In genomic region chr2:239758325-239758877, GRCh38 we compare ENCODE assay signal across 17 cellular contexts.
A peak's percentile ranks its signal among the peaks of the same experiment; 100 is the strongest.
DNase-seq lines count a peak whose midpoint lies in the region; FAIRE-seq and TF ChIP-seq lines count a peak whose summit lies in the region.
"Had no signal": no experiment of that assay in that cellular context is flagged by ENCODE, and none has a peak within 500 bp of the region (broad histone marks: within the 10 kb centered on the region; RNA-seq: fewer than 3 reads in every experiment).

No MANE protein-coding gene starts in this region.

- no peak overlapping the region for H2BK20ac ChIP-seq in H1 (ENCODE audit: low read length)

- no peak overlapping the region for H3K23ac ChIP-seq in H1 (ENCODE audit: insufficient read length)
- H3K23ac ChIP-seq in neuronal stem cell (ENCODE audit: low read depth, low read length, poor library complexity): no peak overlapping the region

- POLR2A ChIA-PET in H1 (lab: Charles Lee; ENCODE audit: partially characterized antibody): no interaction called here

- no peak for FAIRE-seq in H1 (lab: Jason Lieb, UNC)
- FAIRE-seq: GM12892 had no signal

- no peak overlapping the region for H2BK15ac ChIP-seq in H1 (ENCODE audit: low read length)
- H2BK15ac ChIP-seq in neuronal stem cell (ENCODE audit: low read length): no peak overlapping the region

- no peak overlapping the region for H3K56ac ChIP-seq in H1 (replicated peaks; ENCODE audit: insufficient read length, low read depth, low read length)

- TF ChIP-seq POLR2A in H1 (IDR thresholded peaks at IDR 0.05; ENCODE audit: control extremely low read depth in 1 of 2, low read depth in 2 of 2, low read length in 2 of 2): no peak

- H3K4ac ChIP-seq in H1 (replicated peaks; ENCODE audit: insufficient read length, low read depth, low read length) (no peak overlapping the region), neuronal stem cell (ENCODE audit: low read length) (no peak overlapping the region)

- H3K27ac ChIP-seq in GM23248: no peak overlapping the region
- H3K27ac ChIP-seq in H1 (ENCODE audit: low read depth, low read length): no peak overlapping the region
- no peak overlapping the region for H3K27ac ChIP-seq in neuronal stem cell (replicated peaks; ENCODE audit: low read length)
- H3K27ac ChIP-seq: body of pancreas, KMS-11 had no signal

- no peak overlapping the region for H3K9ac ChIP-seq in GM23248
- H3K9ac ChIP-seq in H1 (replicated peaks in 1 of 4; ENCODE audit: extremely low read depth in 1 of 4, low read depth in 3 of 4, low read length in 3 of 4): no peak overlapping the region
- H3K9ac ChIP-seq in neuronal stem cell (ENCODE audit: low read depth, low read length, poor library complexity): no peak overlapping the region
- H3K9ac ChIP-seq: KMS-11 had no signal

- H3K79me2 ChIP-seq in GM23248 (ENCODE audit: insufficient read depth): no peaks in the 10 kb centered on the region
- H3K79me2 ChIP-seq in H1 (ENCODE audit: control insufficient read depth in 1 of 2, insufficient read depth in 2 of 2, low read length in 2 of 2): no peaks in the 10 kb centered on the region

- H2BK5ac ChIP-seq in H1 (ENCODE audit: low read depth, low read length) (no peak overlapping the region), neuronal stem cell (ENCODE audit: low read length) (no peak overlapping the region)

- no peaks in the 10 kb centered on the region for H3K9me3 ChIP-seq in GM23248 (ENCODE audit: low read depth)
- H3K9me3 ChIP-seq in H1 (ENCODE audit: insufficient read depth in 2 of 2, low read depth in 1 of 2, low read length in 1 of 2): 0 out of 4 replicates have a peak, but pooled peaks cover 0 to 4% of the 10 kb centered on the region in 2 experiments
- peaks cover 0 to 4% of the 10 kb centered on the region in 2 donors for H3K9me3 ChIP-seq in neuronal stem cell (replicated peaks in 1 of 2; ENCODE audit: control insufficient read depth in 2 of 2, insufficient read depth in 1 of 2, low read depth in 1 of 2, low read length in 2 of 2)

- no peaks in the 10 kb centered on the region for H3K36me3 ChIP-seq in GM23248 (ENCODE audit: low read depth)
- H3K36me3 ChIP-seq in H1 (ENCODE audit: control insufficient read depth in 2 of 4, insufficient read depth in 4 of 4, low read length in 3 of 4): no peaks in the 10 kb centered on the region
- no peaks in the 10 kb centered on the region for H3K36me3 ChIP-seq in neuronal stem cell (replicated peaks in 1 of 2; ENCODE audit: control insufficient read depth in 2 of 2, insufficient read depth in 2 of 2, low read length in 2 of 2)
- H3K36me3 ChIP-seq: gastroesophageal sphincter had no signal

- no peak overlapping the region for H2BK120ac ChIP-seq in H1 (replicated peaks; ENCODE audit: low read depth, low read length)
- H2BK120ac ChIP-seq in neuronal stem cell (ENCODE audit: low read depth, low read length): no peak overlapping the region

- CTCF ChIA-PET in H1 (lab: Charles Lee; ENCODE audit: partially characterized antibody): no interaction called here

- in situ Hi-C loops in GM23248 (cut with MboI): no loop called here

- H3K79me1 ChIP-seq in H1 (ENCODE audit: low read depth, low read length): no peaks in the 10 kb centered on the region
- H3K79me1 ChIP-seq in neuronal stem cell (ENCODE audit: low read depth, low read length): no peaks in the 10 kb centered on the region

- no peaks in the 10 kb centered on the region for H3K9me2 ChIP-seq in GM23248 (ENCODE audit: insufficient read depth)

- H3K14ac ChIP-seq in H1 (ENCODE audit: insufficient read length) (no peak overlapping the region), neuronal stem cell (ENCODE audit: low read length) (no peak overlapping the region)

- TF ChIP-seq RAD21 in H1 (IDR thresholded peaks at IDR 0.05 in 1 of 2, conservative IDR thresholded peaks at IDR 0.05 in 1 of 2; ENCODE audit: low read depth in 2 of 2, low read length in 2 of 2): no peak

- no peaks in the 10 kb centered on the region for H4K20me1 ChIP-seq in GM23248 (ENCODE audit: insufficient read depth)
- peaks cover 0 to 2% of the 10 kb centered on the region in 2 experiments for H4K20me1 ChIP-seq in H1 (replicated peaks in 1 of 2; ENCODE audit: control insufficient read depth in 1 of 2, insufficient read depth in 2 of 2, low read length in 2 of 2)

- no peak for TF ChIP-seq EP300 in H1 (IDR thresholded peaks at IDR 0.05; ENCODE audit: borderline replicate concordance in 1 of 2, low read depth in 2 of 2, low read length in 2 of 2)

- TF ChIP-seq CTCF in H1 (IDR thresholded peaks at IDR 0.05; ENCODE audit: control extremely low read depth in 1 of 3, insufficient read depth in 1 of 3, low read depth in 1 of 3, low read length in 3 of 3): no peak

- H3K4me2 ChIP-seq in GM23248 (ENCODE audit: unreplicated experiment) (no peak overlapping the region), H1 (ENCODE audit: insufficient read depth in 1 of 2, low read depth in 2 of 2, low read length in 2 of 2) (no peak overlapping the region), neuronal stem cell (ENCODE audit: insufficient read depth, low read length, poor library complexity, severe bottlenecking) (no peak overlapping the region)
- H3K4me2 ChIP-seq: KMS-11 had no signal

- no peak overlapping the region for H2BK12ac ChIP-seq in H1 (ENCODE audit: low read depth, low read length)
- no peak overlapping the region for H2BK12ac ChIP-seq in neuronal stem cell (ENCODE audit: low read length)

- H2AFZ ChIP-seq in GM23248 (no peak overlapping the region), H1 (ENCODE audit: low read length) (no peak overlapping the region), neuronal stem cell (ENCODE audit: low read length) (no peak overlapping the region)

- WGBS in GM23248 (ENCODE audit: low coverage in 1 of 2, low lambda C conversion rate in 2 of 2, missing lambda C conversion rate in 2 of 2), 2 experiments: 35 to 40% methylated on average over 16 of the region's 16 CpGs
- WGBS in H1 (ENCODE audit: extremely low coverage in 1 of 2, insufficient coverage in 1 of 2, insufficient read length in 1 of 2, insufficient replicate concordance in 2 of 2, low coverage in 1 of 2, low lambda C conversion rate in 2 of 2, missing lambda C conversion rate in 1 of 2), 2 experiments: 81% methylated on average over 16 of the region's 16 CpGs; no CpG with 5 or more reads in 1 of the 2 experiments
- WGBS in neuronal stem cell (ENCODE audit: extremely low coverage in 2 of 2, insufficient read length in 2 of 2, insufficient replicate concordance in 1 of 2), 2 donors: no CpG with 5 or more reads among the region's 16 CpGs

- H3K4me1 ChIP-seq in GM23248 (ENCODE audit: insufficient read depth) (no peaks in the 10 kb centered on the region), H1 (replicated peaks in 1 of 4; ENCODE audit: control insufficient read depth in 3 of 4, insufficient read depth in 4 of 4, low read length in 3 of 4) (peaks cover 0 to 7% (median 0%) of the 10 kb centered on the region in 4 experiments; a peak in 2 of 7 replicates), neuronal stem cell (ENCODE audit: control insufficient read depth in 2 of 2, insufficient read depth in 1 of 2, low read depth in 1 of 2, low read length in 2 of 2) (peaks cover 0 to 14% of the 10 kb centered on the region in 2 donors)
- H3K4me1 ChIP-seq: body of pancreas had no signal

- H3F3A ChIP-seq in GM23248 (ENCODE audit: insufficient read depth): no peaks in the 10 kb centered on the region

- no peak overlapping the region for H3K4me3 ChIP-seq in GM23248
- no peak overlapping the region for H3K4me3 ChIP-seq in H1 (ENCODE audit: extremely low read depth in 1 of 4, insufficient read depth in 2 of 4, low read depth in 3 of 4, low read length in 4 of 4)
- H3K4me3 ChIP-seq in neuronal stem cell (ENCODE audit: low read length in 2 of 2): no peak overlapping the region
- H3K4me3 ChIP-seq: body of pancreas, gastroesophageal sphincter had no signal

- H3K27me3 ChIP-seq in GM23248 (replicated peaks; ENCODE audit: insufficient read depth) (no peaks in the 10 kb centered on the region; the same call in 1 of the 2 replicates), H1 (replicated peaks in 1 of 4; ENCODE audit: control insufficient read depth in 3 of 4, extremely low read depth in 1 of 4, insufficient read depth in 3 of 4, low read length in 3 of 4) (no peaks in the 10 kb centered on the region; a peak in 1 of 7 replicates), neuronal stem cell (ENCODE audit: control insufficient read depth in 3 of 3, insufficient read depth in 3 of 3, low read depth in 1 of 3, low read length in 3 of 3) (no peaks in the 10 kb centered on the region)
- H3K27me3 ChIP-seq: body of pancreas, gastroesophageal sphincter had no signal

- no peak overlapping the region for H4K91ac ChIP-seq in H1 (replicated peaks; ENCODE audit: insufficient read length, low read length)
- no peak overlapping the region for H4K91ac ChIP-seq in neuronal stem cell (ENCODE audit: low read depth, low read length, poor library complexity)

- DNase-seq in GM23248: peak; percentile 37
- peak; percentile 60 for DNase-seq in RPMI7951 (ENCODE audit: low read depth)
- no peak for DNase-seq in H1 (ENCODE audit: low read depth in 1 of 2, low spot score in 2 of 2)
- DNase-seq in neuronal stem cell (ENCODE audit: low spot score): no peak
- no peak for DNase-seq in NCI-H2171 (lab: John Stamatoyannopoulos, UW)
- no peak for DNase-seq in effector CD8-positive, alpha-beta T cell (lab: John Stamatoyannopoulos, UW)
- no peak for DNase-seq in NCI-H1105 treated with DMSO at 0.1 percent for 48 hours (lab: John Stamatoyannopoulos, UW)
- DNase-seq in cortex of kidney (lab: John Stamatoyannopoulos, UW): no peak
- DNase-seq: activated effector memory CD4-positive, alpha-beta T cell treated with Interleukin-2 at 50 U/mL for 16 hours; body of pancreas; C1 segment of cervical spinal cord; islet precursor cell; NCI-H774; stimulated activated CD4-positive, alpha-beta T cell treated with anti-CD3 and anti-CD28 coated beads, Interleukin-2, amount 100 ng/mL, for 24 hours had no signal

- H2AK5ac ChIP-seq in H1 (ENCODE audit: low read depth, low read length): no peak overlapping the region
- no peak overlapping the region for H2AK5ac ChIP-seq in neuronal stem cell (ENCODE audit: low read depth, low read length)

- no peak overlapping the region for H4K5ac ChIP-seq in H1 (ENCODE audit: insufficient read length, low read depth, low read length)

- H3K18ac ChIP-seq in H1 (ENCODE audit: extremely low read depth, low read length): no peak overlapping the region; the same call in 1 of the 2 replicates
- peak overlapping the region; percentile 78 for H3K18ac ChIP-seq in neuronal stem cell (ENCODE audit: low read length)

- H4K8ac ChIP-seq in H1 (ENCODE audit: extremely low read depth, insufficient read depth, low read length): no peak overlapping the region
- H4K8ac ChIP-seq in neuronal stem cell (ENCODE audit: low read depth, low read length): no peak overlapping the region

- H3K23me2 ChIP-seq in H1 (ENCODE audit: low read depth, low read length): peaks cover 12% of the 10 kb centered on the region; the same call in 1 of the 2 replicates

TF ChIP-seq in H1, 55 proteins besides CTCF, POLR2A, EP300 and RAD21:
- TF ChIP-seq BACH1 (IDR thresholded peaks at IDR 0.05; ENCODE audit: low read length): peak; percentile 48; the same call in 1 of the 2 replicates
- TF ChIP-seq GABPA (IDR thresholded peaks at IDR 0.05; ENCODE audit: borderline replicate concordance, insufficient read depth, low read length): no peak

Comparison
In these comparisons a context has a peak if more than half of its experiments do, and no peak if none do; other contexts are left out.
1. DNase-seq: peak in GM23248 (single experiment) and RPMI7951 (single experiment); none in H1 (0 of 2), neuronal stem cell (single experiment), NCI-H2171 (single experiment), effector CD8-positive, alpha-beta T cell (single experiment), NCI-H1105 treated with DMSO at 0.1 percent for 48 hours (single experiment) and cortex of kidney (single experiment).